In the genomic region with DNA sequence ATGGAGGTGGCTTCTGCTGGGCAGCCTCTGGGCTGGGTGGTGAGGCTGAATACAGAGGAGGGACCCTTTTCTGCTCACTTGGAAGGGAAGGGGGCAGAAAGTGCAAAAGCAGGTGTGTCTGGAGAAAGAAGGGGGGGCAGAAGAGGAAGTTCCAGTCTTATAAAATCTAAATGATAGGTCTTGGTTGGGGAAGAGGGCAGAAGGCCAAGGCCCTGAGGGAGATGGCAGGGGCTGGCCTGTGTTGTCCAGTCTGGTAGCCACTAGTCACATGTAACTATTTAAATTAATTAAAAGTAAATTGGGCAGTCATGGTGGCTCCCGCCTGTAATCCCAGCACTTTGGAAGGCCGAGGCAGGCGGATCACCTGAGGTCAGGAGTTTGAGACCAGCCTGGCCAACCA, we compare ENCODE assay signal across 15 cellular contexts. TPM values are rescaled to one million over a fixed set of nuclear protein-coding genes. Genes with fewer than 3 reads are reported as not detected.
DNase-seq lines count a peak whose midpoint lies in the region; ATAC-seq, FAIRE-seq and TF ChIP-seq lines count a peak whose summit lies in the region.
"Had no signal": no experiment of that assay in that cellular context is flagged by ENCODE, and none has a peak within 500 bp of the region (broad histone marks: within the 10 kb centered on the region; RNA-seq: fewer than 3 reads in every experiment).

No MANE protein-coding gene starts in this region.

- ATAC-seq in GM21423 (IDR thresholded peaks at IDR 0.05; ENCODE audit: unreplicated experiment) (no peak), GM18517 (IDR thresholded peaks at IDR 0.05; ENCODE audit: unreplicated experiment) (no peak)
- ATAC-seq: WTC11 had no signal

- H2AFZ ChIP-seq in OCI-LY7 (ENCODE audit: low read length) (no peak overlapping the region), astrocyte (ENCODE audit: low read depth, low read length) (no peak overlapping the region)

- H3K4me1 Mint-ChIP-seq in astrocyte (ENCODE audit: low read depth, unreplicated experiment), result peaks cover 20% of the 10 kb centered on the region

- no peak overlapping the region for H3K27ac ChIP-seq in OCI-LY7 (ENCODE audit: low read depth, low read length, poor library complexity, severe bottlenecking)
- no peak overlapping the region for H3K27ac ChIP-seq in astrocyte (ENCODE audit: low read depth, low read length)
- H3K27ac ChIP-seq in substantia nigra (ENCODE audit: low read depth, low read length, poor library complexity, severe bottlenecking), result peak overlapping the region; percentile 55

- H4K20me1 ChIP-seq in OCI-LY7 (ENCODE audit: insufficient read depth, low read length), result no peaks in the 10 kb centered on the region
- H4K20me1 ChIP-seq in astrocyte (ENCODE audit: insufficient read depth, low read length), result peaks cover 4% of the 10 kb centered on the region

- no peaks in the 10 kb centered on the region for H3K9me3 ChIP-seq in OCI-LY7 (ENCODE audit: low read length)
- H3K9me3 ChIP-seq in astrocyte (ENCODE audit: insufficient read depth, low read depth, low read length), result no peaks in the 10 kb centered on the region
- H3K9me3 ChIP-seq: ovary, uterus had no signal

- H3K4me3 ChIP-seq in OCI-LY7 (ENCODE audit: low read depth, low read length, poor library complexity, severe bottlenecking), result no peak overlapping the region
- no peak overlapping the region for H3K4me3 ChIP-seq in astrocyte (ENCODE audit: insufficient read depth, low read depth, low read length)
- H3K4me3 ChIP-seq: ovary, uterus had no signal

- H3K27me3 ChIP-seq in astrocyte (ENCODE audit: insufficient read depth, low read length), result no peaks in the 10 kb centered on the region
- H3K27me3 ChIP-seq: ovary, uterus had no signal

- H3K79me2 ChIP-seq in OCI-LY7 (ENCODE audit: insufficient read depth, low read depth, low read length), result no peaks in the 10 kb centered on the region
- H3K79me2 ChIP-seq in astrocyte (ENCODE audit: insufficient read depth, low read length), result peaks cover 6% of the 10 kb centered on the region

- intact Hi-C loops in OCI-LY7 (cut with micrococcal nuclease; ENCODE audit: unreplicated experiment), result no loop called here

- H3K36me3 Mint-ChIP-seq in astrocyte (ENCODE audit: low read depth, unreplicated experiment), result no peaks in the 10 kb centered on the region
- H3K36me3 Mint-ChIP-seq: activated naive CD8-positive, alpha-beta T cell treated with anti-CD3 and anti-CD28 coated beads for 36 hours; WTC11 had no signal

- POLR2A ChIA-PET in OCI-LY7 (lab: Charles Lee), result no interaction called here

- H3K4me3 Mint-ChIP-seq in astrocyte (ENCODE audit: unreplicated experiment), result no peak overlapping the region
- H3K4me3 Mint-ChIP-seq: activated naive CD8-positive, alpha-beta T cell treated with anti-CD3 and anti-CD28 coated beads for 36 hours; CD4-positive, alpha-beta T cell; WTC11 had no signal

- DNase-seq in OCI-LY7 (ENCODE audit: low spot score), result peak; percentile 14
- DNase-seq in astrocyte (ENCODE audit: low read depth), result no peak
- peak; percentile 9 for DNase-seq in medulla oblongata (ENCODE audit: extremely low spot score)
- DNase-seq in substantia nigra (lab: John Stamatoyannopoulos, UW), result no peak
- no peak for DNase-seq in HUDEP-2 (lab: John Stamatoyannopoulos, UW; ENCODE audit: unreplicated experiment in 76 of 76)
- DNase-seq: activated naive CD8-positive, alpha-beta T cell treated with anti-CD3 and anti-CD28 coated beads for 36 hours; activated T-cell treated with anti-CD3 and anti-CD28 coated beads for 4 hours; CD4-positive, alpha-beta T cell; NCI-H1417 treated with DMSO at 0.1 percent for 48 hours had no signal

- H3K27me3 Mint-ChIP-seq in astrocyte (ENCODE audit: low read depth, unreplicated experiment), result peaks cover 15% of the 10 kb centered on the region
- H3K27me3 Mint-ChIP-seq: activated naive CD8-positive, alpha-beta T cell treated with anti-CD3 and anti-CD28 coated beads for 36 hours; CD4-positive, alpha-beta T cell had no signal

- H3K9me2 ChIP-seq in OCI-LY7 (ENCODE audit: insufficient read depth, low read length), result no peaks in the 10 kb centered on the region

- no TSS peak for BruUV-seq in OCI-LY7 (replicated peaks; lab: Mats Ljungman, UMichigan)

- peaks cover 49% of the 10 kb centered on the region for H3K4me1 ChIP-seq in OCI-LY7 (ENCODE audit: insufficient read depth, low read length, poor library complexity, severe bottlenecking)
- H3K4me1 ChIP-seq in astrocyte (ENCODE audit: insufficient read depth, low read length), result peaks cover 30% of the 10 kb centered on the region

- no peak for TF ChIP-seq CTCF in OCI-LY7 (conservative IDR thresholded peaks at IDR 0.05; ENCODE audit: low read length)
- no peak for TF ChIP-seq CTCF in astrocyte (IDR thresholded peaks at IDR 0.05; ENCODE audit: insufficient read depth, low read depth, low read length)

- H3K4me2 ChIP-seq in OCI-LY7 (ENCODE audit: low read length), result no peak overlapping the region
- H3K4me2 ChIP-seq in astrocyte (ENCODE audit: low read length), result no peak overlapping the region

- no peak overlapping the region for H3K9ac ChIP-seq in astrocyte (ENCODE audit: low read length)

- no peaks in the 10 kb centered on the region for H3K36me3 ChIP-seq in OCI-LY7 (ENCODE audit: insufficient read depth, low read length)
- H3K36me3 ChIP-seq in astrocyte (ENCODE audit: insufficient read depth, low read length), result no peaks in the 10 kb centered on the region
- H3K36me3 ChIP-seq: ovary, uterus had no signal

- no peak for FAIRE-seq in astrocyte (lab: Jason Lieb, UNC)
- FAIRE-seq: G401.6 had no signal

- CTCF ChIA-PET in OCI-LY7 (lab: Charles Lee; ENCODE audit: unreplicated experiment), result interaction anchor here (0.5 kb wide), 1 partner anchor 17 kb away, joined by 5 read pairs; no protein-coding TSS in a partner anchor

- peaks cover 1% of the 10 kb centered on the region for H3K9me3 Mint-ChIP-seq in astrocyte (ENCODE audit: unreplicated experiment)
- H3K9me3 Mint-ChIP-seq: activated naive CD8-positive, alpha-beta T cell treated with anti-CD3 and anti-CD28 coated beads for 36 hours; CD4-positive, alpha-beta T cell; WTC11 had no signal

- H3K27ac Mint-ChIP-seq in astrocyte (ENCODE audit: unreplicated experiment), result peak overlapping the region; percentile 50
- H3K27ac Mint-ChIP-seq: activated naive CD8-positive, alpha-beta T cell treated with anti-CD3 and anti-CD28 coated beads for 36 hours; CD4-positive, alpha-beta T cell; WTC11 had no signal

RNA-seq across cellular contexts. Expression of gene CAMKK1, which starts 2.5 kb away (rescaled TPM):
- 2.6 and 2.7 TPM in 2 replicates for total RNA-seq in OCI-LY7 (2014; rRNA removed; shearing (Covaris generic))
- total RNA-seq in OCI-LY7 (2022) (2.7 and 3.5 TPM in 2 replicates), astrocyte (3.8 and 5.1 TPM in 2 replicates)

RNA-seq across cellular contexts. Expression of gene P2RX1, which starts 20.9 kb away (rescaled TPM):
- 0.41 and 0.69 TPM in 2 replicates for total RNA-seq in OCI-LY7 (2014; rRNA removed; shearing (Covaris generic))
- total RNA-seq in OCI-LY7 (2022) (3.3 and 4.5 TPM in 2 replicates), astrocyte (not detected in 2 replicates)

RNA-seq across cellular contexts. Expression of gene NCBP3, which starts 49.3 kb away (rescaled TPM):
- total RNA-seq in OCI-LY7 (2014; rRNA removed; shearing (Covaris generic)), result 24.5 and 56.5 TPM in 2 replicates
- total RNA-seq in OCI-LY7 (2022) (45.7 and 47.8 TPM in 2 replicates), astrocyte (44.5 and 46.7 TPM in 2 replicates)

Comparison
In these comparisons a context has a peak if more than half of its experiments do, and no peak if none do; other contexts are left out.
1. DNase-seq: peak in OCI-LY7 (single experiment) and medulla oblongata (single experiment); none in astrocyte (single experiment), substantia nigra (0 of 49) and HUDEP-2 (0 of 76).